In the genomic region with DNA sequence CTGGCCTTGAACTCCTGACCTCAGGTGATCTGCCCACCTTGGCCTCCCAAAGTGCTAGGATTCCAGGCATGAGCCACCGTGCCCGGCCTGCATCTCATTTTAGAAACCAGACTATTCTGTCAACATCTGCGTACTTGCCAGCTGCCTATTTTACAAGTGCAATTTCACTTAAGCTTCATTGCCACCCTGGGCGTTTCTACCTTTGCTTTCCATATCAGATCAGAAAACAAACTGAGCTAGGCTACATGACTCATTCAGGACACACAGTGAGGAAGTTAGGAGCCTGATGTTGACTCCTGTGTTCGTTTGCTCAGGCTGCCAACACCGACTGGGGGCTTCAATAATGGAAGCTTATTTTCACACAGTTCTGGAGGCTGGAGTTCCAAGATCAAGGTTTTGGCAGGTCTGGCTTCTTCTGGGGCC, we compare ENCODE assay signal across 13 cellular contexts. TPM values are rescaled to one million over a fixed set of nuclear protein-coding genes. Genes with fewer than 3 reads are reported as not detected.
A peak's percentile ranks its signal among the peaks of the same experiment; 100 is the strongest.
DNase-seq lines count a peak whose midpoint lies in the region; ATAC-seq and TF ChIP-seq lines count a peak whose summit lies in the region.
"Had no signal": no experiment of that assay in that cellular context is flagged by ENCODE, and none has a peak within 500 bp of the region (broad histone marks: within the 10 kb centered on the region; RNA-seq: fewer than 3 reads in every experiment).

No MANE protein-coding gene starts in this region.

- peak overlapping the region; percentile 40; the same call in 1 of the 2 replicates for H3K4me2 ChIP-seq in PC-9

- TF ChIP-seq CTCF in PC-9 (conservative IDR thresholded peaks at IDR 0.05) (no peak), prostate gland (IDR thresholded peaks at IDR 0.05) (no peak)

- H2AFZ ChIP-seq in PC-9 = peak overlapping the region; percentile 49; the same call in 1 of the 2 replicates

- H3K9me2 ChIP-seq in PC-9 (ENCODE audit: insufficient read depth) = no peaks in the 10 kb centered on the region

- BruUV-seq in PC-9 (replicated peaks; lab: Mats Ljungman, UMichigan) = no TSS peak

- no peaks in the 10 kb centered on the region for H3K79me2 ChIP-seq in PC-9 (ENCODE audit: low read depth)

- H3K9me3 ChIP-seq in PC-9 (ENCODE audit: insufficient read depth, low read depth) (no peaks in the 10 kb centered on the region), prostate gland (no peaks in the 10 kb centered on the region)
- H3K9me3 ChIP-seq: testis had no signal

- intact Hi-C loops in PC-9 (cut with micrococcal nuclease; ENCODE audit: unreplicated experiment) = loop anchor here (10.0 kb wide), 1 partner anchor 352 kb away; no protein-coding TSS in a partner anchor
- intact Hi-C loops in prostate gland (cut with DNase I) = loop anchor here (10.0 kb wide), 3 partner anchors 242 to 542 kb away; no protein-coding TSS in a partner anchor

- TF ChIP-seq POLR2A in prostate gland (IDR thresholded peaks at IDR 0.05) = peak; percentile 19

- 46% methylated on average over 6 of the region's 6 CpGs for WGBS in prostate gland

- no peak for ATAC-seq in HG02840 (IDR thresholded peaks at IDR 0.05; ENCODE audit: low FRiP score, unreplicated experiment)
- ATAC-seq: activated CD8-positive, alpha-beta T cell treated with anti-CD3 and anti-CD28 coated beads, Interleukin-2, amount 10 ng/mL, durations not matched to agents 7 days and 5 days; T-helper 17 cell had no signal

- H3K4me3 ChIP-seq in PC-9 = no peak overlapping the region
- H3K4me3 ChIP-seq in prostate gland = no peak overlapping the region
- H3K4me3 ChIP-seq: testis had no signal

- CTCF ChIA-PET in PC-9 (lab: Charles Lee) = interaction anchor here (0.6 to 1.0 kb wide), 2 partner anchors 37 to 1270 kb away, joined by 3 to 4 read pairs; no protein-coding TSS in a partner anchor

- H3K27ac ChIP-seq in PC-9 (no peak overlapping the region), epithelial cell of prostate (no peak overlapping the region), prostate gland (no peak overlapping the region)
- H3K27ac ChIP-seq: testis had no signal

- H3K36me3 ChIP-seq in PC-9 (ENCODE audit: low read depth) = no peaks in the 10 kb centered on the region
- H3K36me3 ChIP-seq in prostate gland = no peaks in the 10 kb centered on the region

- H3K4me1 ChIP-seq in PC-9 (replicated peaks; ENCODE audit: insufficient read depth) (peaks cover 12% of the 10 kb centered on the region), prostate gland (replicated peaks) (no peaks in the 10 kb centered on the region)
- H3K4me1 ChIP-seq: testis had no signal

- DNase-seq in NCI-H1417 (lab: John Stamatoyannopoulos, UW) (peak in 2 of 3 experiments; percentile 40 to 57), NCI-H1417 treated with DMSO at 0.1 percent for 48 hours (lab: John Stamatoyannopoulos, UW) (no peak), PC-9 (peak; percentile 37 to 86), epithelial cell of prostate (ENCODE audit: low read depth, low spot score) (peak; percentile 53), prostate gland (ENCODE audit: low spot score) (peak; percentile 59), GDM1 (lab: John Stamatoyannopoulos, UW) (no peak), GM19240 (ENCODE audit: insufficient read length, low spot score) (no peak)
- DNase-seq: activated CD8-positive, alpha-beta T cell treated with anti-CD3 and anti-CD28 coated beads, Interleukin-2, amount 10 ng/mL, durations not matched to agents 7 days and 5 days; NCI-H1092 treated with DMSO at 0.1 percent for 48 hours; retina; T-helper 17 cell; testis had no signal

- H3K27me3 ChIP-seq in PC-9 (ENCODE audit: insufficient read depth, low read depth) = no peaks in the 10 kb centered on the region
- no peaks in the 10 kb centered on the region for H3K27me3 ChIP-seq in prostate gland (replicated peaks; ENCODE audit: insufficient read depth)
- H3K27me3 ChIP-seq: testis had no signal

- no peaks in the 10 kb centered on the region for H4K20me1 ChIP-seq in PC-9 (ENCODE audit: insufficient read depth)

- H3F3A ChIP-seq in PC-9 (ENCODE audit: insufficient read depth, low read depth) = no peaks in the 10 kb centered on the region

- POLR2A ChIA-PET in PC-9 (lab: Charles Lee; ENCODE audit: unreplicated experiment) = no interaction called here

RNA-seq across cellular contexts. Expression of a gene that starts 42.3 kb away (rescaled TPM):
- total RNA-seq in PC-9 (2021) (5.3 and 5.6 TPM in 2 replicates), prostate gland (10 to 100 TPM in 1 of 2 donors, 1 to 10 TPM in 1; 5.1 to 30.8 TPM)

Comparison
In these comparisons a context has a peak if more than half of its experiments do, and no peak if none do; other contexts are left out.
1. DNase-seq: peak in NCI-H1417 (2 of 3), PC-9 (2 of 2), epithelial cell of prostate (single experiment) and prostate gland (single experiment); none in NCI-H1417 treated with DMSO at 0.1 percent for 48 hours (single experiment), GDM1 (single experiment) and GM19240 (single experiment).